15 cellular contexts compared by ENCODE assay signal in genomic region chr3:27340524-27340923, GRCh38. TPM values are rescaled to one million over a fixed set of nuclear protein-coding genes. Genes with fewer than 3 reads are reported as not detected.
DNase-seq lines count a peak whose midpoint lies in the region; ATAC-seq and TF ChIP-seq lines count a peak whose summit lies in the region.
"Had no signal": no experiment of that assay in that cellular context is flagged by ENCODE, and none has a peak within 500 bp of the region (broad histone marks: within the 10 kb centered on the region; RNA-seq: fewer than 3 reads in every experiment).

No MANE protein-coding gene starts in this region.

- DNase-seq in fibroblast of gingiva (ENCODE audit: low read depth) (peak; percentile 67), GM20000 (ENCODE audit: low spot score) (no peak), NCI-H2029 treated with DMSO at 0.1 percent for 48 hours (lab: John Stamatoyannopoulos, UW) (no peak), NCI-H2029 (lab: John Stamatoyannopoulos, UW) (no peak), SK-N-DZ (ENCODE audit: low spot score) (no peak)
- DNase-seq: activated CD4-positive, alpha-beta T cell treated with anti-CD3 and anti-CD28 coated beads, Interleukin-2, amount 50 U/mL, for 48 hours; activated naive CD4-positive, alpha-beta T cell; Kasumi-1; NCI-H345; PC-9; stimulated activated CD4-positive, alpha-beta T cell treated with anti-CD3 and anti-CD28 coated beads, Interleukin-2, amount 100 ng/mL, for 48 hours; stimulated activated naive CD8-positive, alpha-beta T cell treated with anti-CD3 and anti-CD28 coated beads, Interleukin-15, amount 100 ng/mL, for 72 hours had no signal

- ATAC-seq in GM18858 (IDR thresholded peaks at IDR 0.05; ENCODE audit: unreplicated experiment) = peak; percentile 85
- peak; percentile 91 for ATAC-seq in GM21529 (IDR thresholded peaks at IDR 0.05; ENCODE audit: unreplicated experiment)
- peak; percentile 76 for ATAC-seq in HG03175 (IDR thresholded peaks at IDR 0.05; ENCODE audit: unreplicated experiment)
- ATAC-seq: stimulated activated naive CD8-positive, alpha-beta T cell treated with anti-CD3 and anti-CD28 coated beads, Interleukin-15, amount 100 ng/mL, for 72 hours had no signal

- TF ChIP-seq CTCF in GM20000 (IDR thresholded peaks at IDR 0.05; ENCODE audit: extremely low read depth, missing control alignments) = no peak

RNA-seq across cellular contexts. Expression of gene NEK10, which starts 28.7 kb away (rescaled TPM):
- polyA plus RNA-seq in SK-N-DZ (2014; cell fraction: cytosol; rRNA removed) = 0.23 and 0.93 TPM in 2 replicates
- 2.1 and 2.4 TPM in 2 replicates for polyA plus RNA-seq in SK-N-DZ (2014; cell fraction: nucleus; rRNA removed)
